In genomic region chr7:130141161-130141857, GRCh38 we compare ENCODE assay signal across 8 cellular contexts.
DNase-seq lines count a peak whose midpoint lies in the region; ATAC-seq and TF ChIP-seq lines count a peak whose summit lies in the region.

No MANE protein-coding gene starts in this region.

- no peaks in the 10 kb centered on the region for H3K9me3 Mint-ChIP-seq in activated CD4-positive, alpha-beta memory T cell treated with anti-CD3 and anti-CD28 coated beads, Interleukin-2, amount 10 ng/mL, durations not matched to agents 7 days and 5 days
- no peaks in the 10 kb centered on the region for H3K9me3 Mint-ChIP-seq in endothelial cell (ENCODE audit: unreplicated experiment)
- no peaks in the 10 kb centered on the region for H3K9me3 Mint-ChIP-seq in memory B cell

- H3K27me3 Mint-ChIP-seq in activated CD4-positive, alpha-beta memory T cell treated with anti-CD3 and anti-CD28 coated beads, Interleukin-2, amount 10 ng/mL, durations not matched to agents 7 days and 5 days = peaks cover 2% of the 10 kb centered on the region
- H3K27me3 Mint-ChIP-seq in endothelial cell (ENCODE audit: unreplicated experiment) = peaks cover 17% of the 10 kb centered on the region
- H3K27me3 Mint-ChIP-seq in memory B cell = no peaks in the 10 kb centered on the region

- peaks cover 12% of the 10 kb centered on the region for H3K4me1 Mint-ChIP-seq in activated CD4-positive, alpha-beta memory T cell treated with anti-CD3 and anti-CD28 coated beads, Interleukin-2, amount 10 ng/mL, durations not matched to agents 7 days and 5 days
- peaks cover 21% of the 10 kb centered on the region for H3K4me1 Mint-ChIP-seq in endothelial cell (ENCODE audit: unreplicated experiment)
- H3K4me1 Mint-ChIP-seq in memory B cell = peaks cover 21% of the 10 kb centered on the region

- DNase-seq in EH (ENCODE audit: low read depth) = peak; percentile 62
- DNase-seq in activated CD4-positive, alpha-beta memory T cell treated with anti-CD3 and anti-CD28 coated beads, Interleukin-2, amount 10 ng/mL, durations not matched to agents 7 days and 5 days = peak; percentile 44
- DNase-seq in endothelial cell (ENCODE audit: low spot score) = peak; percentile 75
- peak; percentile 31 to 37 for DNase-seq in memory B cell (ENCODE audit: low spot score in 2 of 2)
- DNase-seq in stimulated activated CD4-positive, alpha-beta T cell treated with anti-CD3 and anti-CD28 coated beads, TNF-alpha, amount 100 ng/mL, for 24 hours (ENCODE audit: low read depth in 3 of 3) = peak; percentile 23 to 32 (median 29)
- no peak for DNase-seq in NCI-H1048 (lab: John Stamatoyannopoulos, UW)
- no peak for DNase-seq in HuH-7 (ENCODE audit: low spot score)

- CTCF ChIA-PET in activated CD4-positive, alpha-beta memory T cell treated with anti-CD3 and anti-CD28 coated beads, Interleukin-2, amount 10 ng/mL, durations not matched to agents 7 days and 5 days (lab: Charles Lee) = no interaction called here

- ATAC-seq in HG02798 (IDR thresholded peaks at IDR 0.05; ENCODE audit: poor library complexity, unreplicated experiment) = peak; percentile 44
- peak; percentile 86 for ATAC-seq in memory B cell (ENCODE audit: low read depth)

- no peak overlapping the region for H3K27ac Mint-ChIP-seq in activated CD4-positive, alpha-beta memory T cell treated with anti-CD3 and anti-CD28 coated beads, Interleukin-2, amount 10 ng/mL, durations not matched to agents 7 days and 5 days
- H3K27ac Mint-ChIP-seq in endothelial cell (ENCODE audit: unreplicated experiment) (peak overlapping the region; percentile 92), memory B cell (peak overlapping the region; percentile 92)

- TF ChIP-seq CTCF in endothelial cell (IDR thresholded peaks at IDR 0.05; ENCODE audit: unreplicated experiment) = no peak

- peaks cover 9% of the 10 kb centered on the region for H3K36me3 Mint-ChIP-seq in activated CD4-positive, alpha-beta memory T cell treated with anti-CD3 and anti-CD28 coated beads, Interleukin-2, amount 10 ng/mL, durations not matched to agents 7 days and 5 days (ENCODE audit: low read depth)
- peaks cover 18% of the 10 kb centered on the region for H3K36me3 Mint-ChIP-seq in endothelial cell (ENCODE audit: low read depth, unreplicated experiment)
- H3K36me3 Mint-ChIP-seq in memory B cell = no peaks in the 10 kb centered on the region

- POLR2A ChIA-PET in activated CD4-positive, alpha-beta memory T cell treated with anti-CD3 and anti-CD28 coated beads, Interleukin-2, amount 10 ng/mL, durations not matched to agents 7 days and 5 days (lab: Charles Lee) = interaction anchor here (0.8 kb wide), 2 partner anchors 9 to 64 kb away, joined by 3 read pairs; no protein-coding TSS in a partner anchor

- peak overlapping the region; percentile 27 for H3K4me3 Mint-ChIP-seq in activated CD4-positive, alpha-beta memory T cell treated with anti-CD3 and anti-CD28 coated beads, Interleukin-2, amount 10 ng/mL, durations not matched to agents 7 days and 5 days
- H3K4me3 Mint-ChIP-seq in endothelial cell (ENCODE audit: unreplicated experiment) = peak overlapping the region; percentile 71
- H3K4me3 Mint-ChIP-seq in memory B cell = peak overlapping the region; percentile 85

Comparison
In these comparisons a context has a peak if more than half of its experiments do, and no peak if none do; other contexts are left out.
1. DNase-seq: peak in EH (single experiment), activated CD4-positive, alpha-beta memory T cell treated with anti-CD3 and anti-CD28 coated beads, Interleukin-2, amount 10 ng/mL, durations not matched to agents 7 days and 5 days (single experiment), endothelial cell (single experiment), memory B cell (2 of 2) and stimulated activated CD4-positive, alpha-beta T cell treated with anti-CD3 and anti-CD28 coated beads, TNF-alpha, amount 100 ng/mL, for 24 hours (3 of 3); none in NCI-H1048 (single experiment) and HuH-7 (single experiment).
2. H3K4me3 Mint-ChIP-seq: peak in every context shown above with its lines; median percentile 85 in memory B cell; 71 in endothelial cell; 27 in activated CD4-positive, alpha-beta memory T cell treated with anti-CD3 and anti-CD28 coated beads, Interleukin-2, amount 10 ng/mL, durations not matched to agents 7 days and 5 days.